Comparison of ENCODE assay signal across 8 cellular contexts in genomic region chr3:64484289-64484992, GRCh38.
A peak's percentile ranks its signal among the peaks of the same experiment; 100 is the strongest.
DNase-seq lines count a peak whose midpoint lies in the region; ATAC-seq, FAIRE-seq and TF ChIP-seq lines count a peak whose summit lies in the region.

No MANE protein-coding gene starts in this region.

- no TSS peak for BruUV-seq in endothelial cell of umbilical vein (replicated peaks; lab: Mats Ljungman, UMichigan)

- DNase-seq in D721Med (ENCODE audit: insufficient read length, low spot score) (no peak), NCI-H82 treated with DMSO at 0.1 percent for 48 hours (lab: John Stamatoyannopoulos, UW; ENCODE audit: unreplicated experiment) (peak; percentile 51), endothelial cell of umbilical vein (ENCODE audit: low read depth, low spot score) (peak; percentile 81), middle frontal gyrus (ENCODE audit: extremely low spot score, low spot score) (peak; percentile 66)
- peak; percentile 11 to 16 for DNase-seq in activated CD8-positive, alpha-beta memory T cell treated with anti-CD3 and anti-CD28 coated beads for 4 hours (ENCODE audit: low read depth in 2 of 2)
- DNase-seq in stimulated activated naive B cell treated with anti-CD40 and anti-IgM and Interleukin-4, amounts not matched to agents 10 μg/mL and 1 μg/mL and 100 μg/mL, for 72 hours, result peak; percentile 69

- CTCF ChIA-PET in endothelial cell of umbilical vein (lab: Charles Lee), result interaction anchor here (0.6 to 4.7 kb wide), 19 partner anchors 9 to 1818 kb away, joined by 3 to 62 read pairs (median 4); partner anchors contain the start of genes PRICKLE2 and PSMD6

- H3K4me3 ChIP-seq in endothelial cell of umbilical vein (replicated peaks in 1 of 3; ENCODE audit: insufficient read depth in 1 of 3, low read depth in 1 of 3, low read length in 3 of 3), result no peak overlapping the region

- H3K79me2 ChIP-seq in endothelial cell of umbilical vein (ENCODE audit: control insufficient read depth, insufficient read depth, low read length), result no peaks in the 10 kb centered on the region

- ATAC-seq in GM19468 (IDR thresholded peaks at IDR 0.05; ENCODE audit: extremely low read depth, unreplicated experiment) (peak; percentile 77), HG03558 (IDR thresholded peaks at IDR 0.05; ENCODE audit: extremely low read depth, unreplicated experiment) (peak; percentile 99)
- peak; percentile 96 to 98 for ATAC-seq in stimulated activated naive B cell treated with anti-CD40 and anti-IgM and Interleukin-4, amounts not matched to agents 10 μg/mL and 1 μg/mL and 100 μg/mL, for 72 hours (replicated peaks)

- peaks cover 20 to 31% of the 10 kb centered on the region in 2 donors for H3K27me3 Mint-ChIP-seq in stimulated activated naive B cell treated with anti-CD40 and anti-IgM and Interleukin-4, amounts not matched to agents 10 μg/mL and 1 μg/mL and 100 μg/mL, for 72 hours

- H3K9ac ChIP-seq in endothelial cell of umbilical vein (replicated peaks; ENCODE audit: extremely low read depth, insufficient read depth, low read length), result no peak overlapping the region

- H3K9me1 ChIP-seq in endothelial cell of umbilical vein (replicated peaks; ENCODE audit: control insufficient read depth, extremely low read depth, insufficient read depth, low read length), result no peaks in the 10 kb centered on the region

- no peaks in the 10 kb centered on the region for H3K9me3 Mint-ChIP-seq in stimulated activated naive B cell treated with anti-CD40 and anti-IgM and Interleukin-4, amounts not matched to agents 10 μg/mL and 1 μg/mL and 100 μg/mL, for 72 hours

- peaks cover 0 to 1% of the 10 kb centered on the region in 2 donors for H3K4me1 Mint-ChIP-seq in stimulated activated naive B cell treated with anti-CD40 and anti-IgM and Interleukin-4, amounts not matched to agents 10 μg/mL and 1 μg/mL and 100 μg/mL, for 72 hours

- H3K27me3 ChIP-seq in endothelial cell of umbilical vein (ENCODE audit: control insufficient read depth in 2 of 2, insufficient read depth in 2 of 2, low read length in 2 of 2), result peaks cover 8 to 13% of the 10 kb centered on the region in 2 experiments

- H3K36me3 ChIP-seq in endothelial cell of umbilical vein (ENCODE audit: control insufficient read depth in 2 of 2, extremely low read depth in 1 of 2, insufficient read depth in 2 of 2, low read length in 2 of 2), result no peaks in the 10 kb centered on the region

- POLR2A ChIA-PET in endothelial cell of umbilical vein (lab: Charles Lee), result no interaction called here

- H3K9me3 ChIP-seq in endothelial cell of umbilical vein (replicated peaks; ENCODE audit: control insufficient read depth, insufficient read depth, low read length), result no peaks in the 10 kb centered on the region

- H3K4me2 ChIP-seq in endothelial cell of umbilical vein (ENCODE audit: insufficient read depth, low read length), result no peak overlapping the region

- FAIRE-seq in D721Med (lab: Jason Lieb, UNC) (peak; percentile 89), endothelial cell of umbilical vein (lab: Jason Lieb, UNC) (peak; percentile 98)

- no peak overlapping the region for H3K4me3 Mint-ChIP-seq in stimulated activated naive B cell treated with anti-CD40 and anti-IgM and Interleukin-4, amounts not matched to agents 10 μg/mL and 1 μg/mL and 100 μg/mL, for 72 hours

- dilution Hi-C loops in endothelial cell of umbilical vein (cut with MboI; ENCODE audit: extremely low pct_ligation_motif_present, low sequenced_read_pairs), result no loop called here

- no peaks in the 10 kb centered on the region for H4K20me1 ChIP-seq in endothelial cell of umbilical vein (replicated peaks; ENCODE audit: control insufficient read depth, extremely low read depth, insufficient read depth, low read length)

- no peak overlapping the region for H2AFZ ChIP-seq in endothelial cell of umbilical vein (ENCODE audit: low read depth, low read length)

- peaks cover 4% of the 10 kb centered on the region for H3K4me1 ChIP-seq in endothelial cell of umbilical vein (ENCODE audit: control insufficient read depth, extremely low read depth, insufficient read depth, low read length)

- TF ChIP-seq CTCF in D721Med (IDR thresholded peaks at IDR 0.05; ENCODE audit: insufficient read depth, missing control alignments) (peak; percentile 93), endothelial cell of umbilical vein (IDR thresholded peaks at IDR 0.05; ENCODE audit: extremely low read depth in 1 of 2, insufficient read depth in 1 of 2, low read depth in 1 of 2, low read length in 2 of 2) (peak; percentile 78 to 81)

- no peak overlapping the region for H3K27ac ChIP-seq in endothelial cell of umbilical vein (ENCODE audit: insufficient read depth, low read depth, low read length)

- intact Hi-C loops in endothelial cell of umbilical vein (cut with micrococcal nuclease), result loop anchor here (1.0 to 5.0 kb wide), 6 partner anchors 85 to 1132 kb away; partner anchors contain the start of genes PRICKLE2 and PSMD6

- H3K36me3 Mint-ChIP-seq in stimulated activated naive B cell treated with anti-CD40 and anti-IgM and Interleukin-4, amounts not matched to agents 10 μg/mL and 1 μg/mL and 100 μg/mL, for 72 hours, result no peaks in the 10 kb centered on the region

- no peak for TF ChIP-seq POLR2A in endothelial cell of umbilical vein (IDR thresholded peaks at IDR 0.05; ENCODE audit: low read depth, low read length)

- no peak overlapping the region for H3K27ac Mint-ChIP-seq in stimulated activated naive B cell treated with anti-CD40 and anti-IgM and Interleukin-4, amounts not matched to agents 10 μg/mL and 1 μg/mL and 100 μg/mL, for 72 hours

TF ChIP-seq in endothelial cell of umbilical vein, 7 proteins besides CTCF, POLR2A, EP300 and RAD21:
- TF ChIP-seq GATA2 (IDR thresholded peaks at IDR 0.05; ENCODE audit: insufficient read depth, insufficient read length, low read depth, low read length), result no peak
- no peak for TF ChIP-seq POLR2AphosphoS5 (IDR thresholded peaks at IDR 0.05; ENCODE audit: insufficient read depth, low read depth, low read length)
- TF ChIP-seq EZH2 (IDR thresholded peaks at IDR 0.05; ENCODE audit: borderline replicate concordance, low read depth, low read length, severe bottlenecking), result no peak
- no peak for TF ChIP-seq FOS (IDR thresholded peaks at IDR 0.05; ENCODE audit: borderline replicate concordance, insufficient read depth, low read length)
- no peak for TF ChIP-seq MYC (IDR thresholded peaks at IDR 0.05; ENCODE audit: low read depth, low read length)
- no peak for TF ChIP-seq JUN (IDR thresholded peaks at IDR 0.05; ENCODE audit: borderline replicate concordance, insufficient read depth, insufficient read length, low read depth)
- TF ChIP-seq, protein P1, sequence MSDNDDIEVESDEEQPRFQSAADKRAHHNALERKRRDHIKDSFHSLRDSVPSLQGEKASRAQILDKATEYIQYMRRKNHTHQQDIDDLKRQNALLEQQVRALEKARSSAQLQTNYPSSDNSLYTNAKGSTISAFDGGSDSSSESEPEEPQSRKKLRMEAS (IDR thresholded peaks at IDR 0.05; ENCODE audit: insufficient read depth, insufficient read length), result no peak
